Comparison of ENCODE assay signal across 24 cellular contexts in genomic region chr10:267705-268104, GRCh38.
"Had no signal": no experiment of that assay in that cellular context is flagged by ENCODE, and none has a peak within 500 bp of the region (broad histone marks: within the 10 kb centered on the region; RNA-seq: fewer than 3 reads in every experiment).

No MANE protein-coding gene starts in this region.

- FAIRE-seq: keratinocyte, pancreas, urothelium cell line had no signal

- DNase-seq: heart right ventricle; left colon; left lung; lower lobe of right lung; naive thymus-derived CD8-positive, alpha-beta T cell; occipital lobe; posterior cingulate gyrus; retina; right cardiac atrium; stimulated activated CD4-positive, alpha-beta T cell treated with anti-CD3 and anti-CD28 coated beads, Interleukin-4, amount 100 ng/mL, for 24 hours; stimulated activated naive CD4-positive, alpha-beta T cell; tibial artery; upper lobe of right lung had no signal

- H3K4me3 ChIP-seq: heart right ventricle, hepatocyte, left lung, lower lobe of right lung, pancreas, prostate gland, skin epidermis, suprapubic skin, thoracic aorta, tibial artery, upper lobe of right lung had no signal

- H3K36me3 ChIP-seq: heart right ventricle, left lung, lower lobe of right lung, neutrophil, pancreas, prostate gland, suprapubic skin, thoracic aorta, upper lobe of right lung had no signal

- H3K27me3 ChIP-seq: heart right ventricle, hepatocyte, left lung, neutrophil, pancreas, suprapubic skin, tibial artery, upper lobe of right lung had no signal

- H3K27ac ChIP-seq: heart right ventricle, hepatocyte, left lung, lower lobe of right lung, neutrophil, pancreas, prostate gland, skin epidermis, suprapubic skin, thoracic aorta, tibial artery, upper lobe of right lung had no signal

- H3K79me2 ChIP-seq: hepatocyte had no signal

- H2AFZ ChIP-seq: hepatocyte had no signal

- ATAC-seq: heart right ventricle; left colon; left lung; lower lobe of right lung; naive thymus-derived CD8-positive, alpha-beta T cell; right cardiac atrium; sciatic nerve; stimulated activated effector memory CD8-positive, alpha-beta T cell treated with anti-CD3 and anti-CD28 coated beads, Interleukin-12 subunit alpha, Interleukin-12 subunit beta, amount 100 ng/mL, for 72 hours; upper lobe of right lung had no signal

- H3K9me3 ChIP-seq: heart right ventricle, left lung, lower lobe of right lung, neutrophil, pancreas, prostate gland, suprapubic skin, thoracic aorta, tibial artery, upper lobe of right lung had no signal

- H3K4me2 ChIP-seq: hepatocyte had no signal

- H3K4me1 ChIP-seq: heart right ventricle, left lung, lower lobe of right lung, prostate gland, suprapubic skin, tibial artery, upper lobe of right lung had no signal
